In genomic region chr4:89829470-89830138, GRCh38 we compare ENCODE assay signal across 8 cellular contexts. TPM values are rescaled to one million over a fixed set of nuclear protein-coding genes. Genes with fewer than 3 reads are reported as not detected.
DNase-seq lines count a peak whose midpoint lies in the region; ATAC-seq and TF ChIP-seq lines count a peak whose summit lies in the region.

No MANE protein-coding gene starts in this region.

- no peaks in the 10 kb centered on the region for H3K36me3 Mint-ChIP-seq in CD4-positive, alpha-beta T cell (ENCODE audit: low read depth)
- no peaks in the 10 kb centered on the region for H3K36me3 Mint-ChIP-seq in activated T-helper 17 cell treated with anti-CD3 and anti-CD28 coated beads, Interleukin-2, amount 50 U/mL, for 72 hours (ENCODE audit: low read depth)

- no peaks in the 10 kb centered on the region for H3K9me3 ChIP-seq in CD4-positive, alpha-beta T cell (ENCODE audit: control insufficient read depth, low read length)
- no peaks in the 10 kb centered on the region for H3K9me3 ChIP-seq in lower lobe of right lung

- POLR2A ChIA-PET in CD4-positive, alpha-beta T cell (lab: Charles Lee): interaction anchor here (1.1 kb wide), 1 partner anchor 65 kb away, joined by 4 read pairs; the partner anchor contains the start of gene MMRN1

- H3K4me1 ChIP-seq in lower lobe of right lung: peaks cover 5% of the 10 kb centered on the region

- H3K4me3 Mint-ChIP-seq in CD4-positive, alpha-beta T cell: peak overlapping the region; percentile 43
- H3K4me3 Mint-ChIP-seq in activated T-helper 17 cell treated with anti-CD3 and anti-CD28 coated beads, Interleukin-2, amount 50 U/mL, for 72 hours: peak overlapping the region; percentile 42

- peak in 1 of 10 experiments; percentile 47 for DNase-seq in CD4-positive, alpha-beta T cell
- DNase-seq in lower lobe of right lung: peak; percentile 63
- no peak for DNase-seq in amniotic stem cell (lab: John Stamatoyannopoulos, UW)
- no peak for DNase-seq in activated CD8-positive, alpha-beta memory T cell treated with anti-CD3 and anti-CD28 coated beads for 24 hours
- no peak for DNase-seq in SW 1271 (lab: John Stamatoyannopoulos, UW)

- peaks cover 17% of the 10 kb centered on the region for H3K4me1 Mint-ChIP-seq in CD4-positive, alpha-beta T cell (ENCODE audit: low read depth)
- peaks cover 10% of the 10 kb centered on the region for H3K4me1 Mint-ChIP-seq in activated T-helper 17 cell treated with anti-CD3 and anti-CD28 coated beads, Interleukin-2, amount 50 U/mL, for 72 hours

- no peak overlapping the region for H3K27ac ChIP-seq in CD4-positive, alpha-beta T cell (ENCODE audit: low read depth, low read length)
- H3K27ac ChIP-seq in lower lobe of right lung: no peak overlapping the region

- no peak overlapping the region for H3K4me3 ChIP-seq in lower lobe of right lung

- no peaks in the 10 kb centered on the region for H3K9me3 Mint-ChIP-seq in CD4-positive, alpha-beta T cell
- H3K9me3 Mint-ChIP-seq in activated T-helper 17 cell treated with anti-CD3 and anti-CD28 coated beads, Interleukin-2, amount 50 U/mL, for 72 hours: no peaks in the 10 kb centered on the region

- no peaks in the 10 kb centered on the region for H3K27me3 ChIP-seq in CD4-positive, alpha-beta T cell (ENCODE audit: control insufficient read depth, insufficient read depth, low read length)
- H3K27me3 ChIP-seq in lower lobe of right lung (ENCODE audit: low read depth): no peaks in the 10 kb centered on the region

- CTCF ChIA-PET in CD4-positive, alpha-beta T cell (lab: Charles Lee): no interaction called here

- no peak for TF ChIP-seq CTCF in CD4-positive, alpha-beta T cell (IDR thresholded peaks at IDR 0.05)
- TF ChIP-seq CTCF in lower lobe of right lung (IDR thresholded peaks at IDR 0.05): no peak

- peak; percentile 85 for ATAC-seq in CD4-positive, alpha-beta T cell (ENCODE audit: poor library complexity)
- ATAC-seq in GM19372 (IDR thresholded peaks at IDR 0.05; ENCODE audit: low read depth, unreplicated experiment) (peak; percentile 88), HG03354 (IDR thresholded peaks at IDR 0.05; ENCODE audit: poor library complexity, severe bottlenecking, unreplicated experiment) (peak; percentile 95), lower lobe of right lung (peak; percentile 75 to 85)
- ATAC-seq in activated T-helper 17 cell treated with anti-CD3 and anti-CD28 coated beads, Interleukin-2, amount 50 U/mL, for 72 hours (replicated peaks): peak; percentile 91

- H3K36me3 ChIP-seq in lower lobe of right lung: no peaks in the 10 kb centered on the region

- intact Hi-C loops in CD4-positive, alpha-beta T cell (cut with DNase I, micrococcal nuclease): no loop called here
- intact Hi-C loops in lower lobe of right lung (cut with DNase I): no loop called here

- peak overlapping the region; percentile 50 for H3K27ac Mint-ChIP-seq in CD4-positive, alpha-beta T cell
- H3K27ac Mint-ChIP-seq in activated T-helper 17 cell treated with anti-CD3 and anti-CD28 coated beads, Interleukin-2, amount 50 U/mL, for 72 hours: no peak overlapping the region

- H3K27me3 Mint-ChIP-seq in CD4-positive, alpha-beta T cell: peaks cover 8% of the 10 kb centered on the region
- peaks cover 4% of the 10 kb centered on the region for H3K27me3 Mint-ChIP-seq in activated T-helper 17 cell treated with anti-CD3 and anti-CD28 coated beads, Interleukin-2, amount 50 U/mL, for 72 hours

RNA-seq across cellular contexts. Expression of gene SNCA, which starts 7.4 kb away (rescaled TPM):
- total RNA-seq in CD4-positive, alpha-beta T cell: not detected
- total RNA-seq in activated T-helper 17 cell treated with anti-CD3 and anti-CD28 coated beads, Interleukin-2, amount 50 U/mL, for 72 hours: under 1 TPM; 0.85 to 0.93 TPM
- total RNA-seq in lower lobe of right lung: 7.8 TPM
